12 cellular contexts compared by ENCODE assay signal in the genomic region with DNA sequence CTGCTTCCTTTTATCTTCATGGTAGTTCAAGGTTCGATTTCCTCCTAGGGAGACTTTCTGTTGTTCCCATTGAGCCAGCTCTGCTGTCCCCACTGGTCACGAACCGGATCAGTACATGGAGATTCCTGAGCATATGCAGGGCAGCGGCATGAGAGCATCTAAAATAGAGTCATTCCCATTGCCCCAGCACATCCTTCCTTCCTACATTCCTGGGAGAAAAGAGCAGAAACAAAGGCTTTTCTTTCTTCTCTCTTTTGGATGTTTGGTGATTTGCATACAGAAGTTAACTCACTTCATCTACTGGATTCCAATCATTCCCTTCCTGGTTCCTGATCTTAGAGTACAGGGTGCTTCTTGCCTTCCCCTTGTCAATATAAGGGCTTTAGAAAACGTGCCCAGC.
"Had no signal": no experiment of that assay in that cellular context is flagged by ENCODE, and none has a peak within 500 bp of the region (broad histone marks: within the 10 kb centered on the region; RNA-seq: fewer than 3 reads in every experiment).

No MANE protein-coding gene starts in this region.

- H3K27ac ChIP-seq: colonic mucosa, lower lobe of right lung, parathyroid adenoma, thyroid gland had no signal

- H3K36me3 ChIP-seq: colonic mucosa, lower lobe of right lung, thyroid gland had no signal

- H3K4me3 ChIP-seq: colonic mucosa, lower lobe of right lung, thyroid gland had no signal

- H3K36me3 Mint-ChIP-seq: stimulated activated naive B cell treated with anti-CD40 and anti-IgM and Interleukin-4, amounts not matched to agents 10 μg/mL and 1 μg/mL and 100 μg/mL, for 72 hours had no signal

- H3K4me1 ChIP-seq: colonic mucosa, lower lobe of right lung, thyroid gland had no signal

- ATAC-seq: left colon; lower lobe of right lung; stimulated activated naive B cell treated with anti-CD40 and anti-IgM and Interleukin-4, amounts not matched to agents 10 μg/mL and 1 μg/mL and 100 μg/mL, for 72 hours had no signal

- H3K9me3 Mint-ChIP-seq: activated T-helper 1 cell treated with anti-CD3 and anti-CD28 coated beads, Interleukin-12 subunit alpha, Interleukin-12 subunit beta, Interleukin-2, Interleukin-4 antibody, amounts not matched to agents 30 ng/mL and 10 ng/mL and 1 ng/mL, durations not matched to agents 14 hours and 24 hours and 36 hours had no signal

- H3K4me3 Mint-ChIP-seq: activated T-helper 1 cell treated with anti-CD3 and anti-CD28 coated beads, Interleukin-12 subunit alpha, Interleukin-12 subunit beta, Interleukin-2, Interleukin-4 antibody, amounts not matched to agents 30 ng/mL and 10 ng/mL and 1 ng/mL, durations not matched to agents 14 hours and 24 hours and 36 hours; stimulated activated naive B cell treated with anti-CD40 and anti-IgM and Interleukin-4, amounts not matched to agents 10 μg/mL and 1 μg/mL and 100 μg/mL, for 72 hours; T-helper 1 cell treated with Interleukin-12 subunit alpha and Interleukin-12 subunit beta and Interleukin-4 antibody, amounts not matched to agents 30 μg/mL and 1 μg/mL, for 36 hours had no signal

- H3K9me3 ChIP-seq: colonic mucosa, lower lobe of right lung, thyroid gland had no signal

- DNase-seq: colonic mucosa; glutamatergic neuron; left colon; lower lobe of right lung; midbrain; retina; stimulated activated naive B cell treated with anti-CD40 and anti-IgM and Interleukin-4, amounts not matched to agents 10 μg/mL and 1 μg/mL and 100 μg/mL, for 72 hours; thyroid gland had no signal

- H3K9ac ChIP-seq: parathyroid adenoma had no signal

- H3K4me1 Mint-ChIP-seq: stimulated activated naive B cell treated with anti-CD40 and anti-IgM and Interleukin-4, amounts not matched to agents 10 μg/mL and 1 μg/mL and 100 μg/mL, for 72 hours had no signal

- H3K27me3 ChIP-seq: colonic mucosa, thyroid gland had no signal

- H3K27ac Mint-ChIP-seq: activated T-helper 1 cell treated with anti-CD3 and anti-CD28 coated beads, Interleukin-12 subunit alpha, Interleukin-12 subunit beta, Interleukin-2, Interleukin-4 antibody, amounts not matched to agents 30 ng/mL and 10 ng/mL and 1 ng/mL, durations not matched to agents 14 hours and 24 hours and 36 hours; stimulated activated naive B cell treated with anti-CD40 and anti-IgM and Interleukin-4, amounts not matched to agents 10 μg/mL and 1 μg/mL and 100 μg/mL, for 72 hours; T-helper 1 cell treated with Interleukin-12 subunit alpha and Interleukin-12 subunit beta and Interleukin-4 antibody, amounts not matched to agents 30 μg/mL and 1 μg/mL, for 36 hours had no signal

- H2AFZ ChIP-seq: parathyroid adenoma had no signal

- FAIRE-seq: endothelial cell of umbilical vein had no signal

- H3K27me3 Mint-ChIP-seq: stimulated activated naive B cell treated with anti-CD40 and anti-IgM and Interleukin-4, amounts not matched to agents 10 μg/mL and 1 μg/mL and 100 μg/mL, for 72 hours had no signal
